In genomic region chr20:48236485-48237055, GRCh38 we compare ENCODE assay signal across 14 cellular contexts.
"Had no signal": no experiment of that assay in that cellular context is flagged by ENCODE, and none has a peak within 500 bp of the region (broad histone marks: within the 10 kb centered on the region; RNA-seq: fewer than 3 reads in every experiment).

No MANE protein-coding gene starts in this region.

- H3K36me3 ChIP-seq: neural progenitor cell, pancreas had no signal

- H3K4me1 ChIP-seq: neural progenitor cell, pancreas had no signal

- H3K4me3 Mint-ChIP-seq: neural progenitor cell had no signal

- H3K27ac ChIP-seq: coronary artery, neural progenitor cell, pancreas had no signal

- H3K4me3 ChIP-seq: coronary artery, neural progenitor cell, pancreas had no signal

- H3K27me3 ChIP-seq: neural progenitor cell, pancreas had no signal

- H3K9ac ChIP-seq: neural progenitor cell had no signal

- H3K9me3 ChIP-seq: pancreas had no signal

- H3K4me2 ChIP-seq: neural progenitor cell had no signal

- H3K27ac Mint-ChIP-seq: neural progenitor cell had no signal

- DNase-seq: activated CD4-positive, alpha-beta T cell treated with anti-CD3 and anti-CD28 coated beads, Interleukin-2, amount 50 U/mL, for 4 hours; activated CD4-positive, CD25-positive, alpha-beta regulatory T cell treated with anti-CD3 and anti-CD28 coated beads, Interleukin-2, amount 50 U/mL, for 72 hours; activated T-cell treated with anti-CD3 and anti-CD28 coated beads, Interleukin-2, amount 50 U/mL, for 48 hours; effector CD4-positive, alpha-beta T cell; kidney; left ventricle myocardium superior; pancreas; stimulated activated CD4-positive, alpha-beta T cell treated with anti-CD3 and anti-CD28 coated beads, Interleukin-1b, Interleukin-23, amount 100 ng/mL, for 48 hours; stimulated activated naive CD4-positive, alpha-beta T cell; SW 1271; T-helper 9 cell; trophoblast cell had no signal
